ENCODE assay signal across 11 cellular contexts in the genomic region with DNA sequence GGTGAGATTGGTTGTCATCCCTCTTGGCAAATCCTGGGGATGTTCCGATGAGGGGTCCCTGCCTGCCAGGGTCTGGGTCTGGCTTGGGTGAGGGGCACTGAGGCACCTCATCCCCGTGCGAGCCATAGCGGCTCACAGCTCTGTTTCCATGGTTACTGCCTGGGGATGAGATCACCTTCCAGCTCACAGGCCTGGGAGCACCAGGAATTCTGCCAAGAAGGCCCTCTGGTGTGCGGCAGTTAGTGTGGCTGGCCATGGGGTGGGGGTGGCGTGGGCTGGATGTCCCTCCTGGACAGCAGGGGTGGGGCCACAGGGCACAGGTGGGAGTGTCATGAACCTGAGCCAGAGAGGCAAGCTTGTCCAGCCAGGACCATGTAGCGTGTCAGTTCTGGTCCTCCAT. TPM values are rescaled to one million over a fixed set of nuclear protein-coding genes. Genes with fewer than 3 reads are reported as not detected.
DNase-seq lines count a peak whose midpoint lies in the region; ATAC-seq and TF ChIP-seq lines count a peak whose summit lies in the region.
"Had no signal": no experiment of that assay in that cellular context is flagged by ENCODE, and none has a peak within 500 bp of the region (broad histone marks: within the 10 kb centered on the region; RNA-seq: fewer than 3 reads in every experiment).

No MANE protein-coding gene starts in this region.

- DNase-seq in Ammon's horn (ENCODE audit: low spot score) (peak; percentile 29), HK-2 (ENCODE audit: unreplicated experiment) (peak; percentile 71), inferior parietal cortex (ENCODE audit: extremely low spot score) (peak; percentile 38), osteocyte (ENCODE audit: extremely low spot score, unreplicated experiment) (no peak), KG1 (lab: John Stamatoyannopoulos, UW) (no peak)
- DNase-seq: Karpas-422; stimulated activated CD4-positive, alpha-beta T cell treated with anti-CD3 and anti-CD28 coated beads, Interleukin-1b, Interleukin-23, amount 100 ng/mL, for 48 hours had no signal

- H3K27me3 Mint-ChIP-seq in osteocyte (ENCODE audit: unreplicated experiment): peaks cover 19% of the 10 kb centered on the region

- H3K36me3 Mint-ChIP-seq in osteocyte (ENCODE audit: unreplicated experiment): no peaks in the 10 kb centered on the region

- H3K9me3 Mint-ChIP-seq in osteocyte (ENCODE audit: unreplicated experiment): no peaks in the 10 kb centered on the region

- no peak overlapping the region for H3K4me3 Mint-ChIP-seq in osteocyte (ENCODE audit: unreplicated experiment)

- H3K27ac Mint-ChIP-seq in osteocyte (ENCODE audit: unreplicated experiment): no peak overlapping the region

- peaks cover 4% of the 10 kb centered on the region for H3K4me1 Mint-ChIP-seq in osteocyte (ENCODE audit: unreplicated experiment)

- no peak for TF ChIP-seq CTCF in osteocyte (IDR thresholded peaks at IDR 0.05)

- ATAC-seq in SK-N-SH treated with all-trans-retinoic acid at 6 μM for 48 hours (peak; percentile 42), GM19035 (IDR thresholded peaks at IDR 0.05; ENCODE audit: unreplicated experiment) (no peak), HG03460 (IDR thresholded peaks at IDR 0.05; ENCODE audit: unreplicated experiment) (no peak)

TF ChIP-seq in SK-N-SH treated with all-trans-retinoic acid at 6 μM for 48 hours, 23 proteins besides CTCF, POLR2A, EP300 and RAD21:
- TF ChIP-seq ZFP3 (CRISPR knock-in tag; IDR thresholded peaks at IDR 0.05) (0 out of 2 replicates have a peak, but pooled peaks have one; percentile 7), ISL1 (CRISPR knock-in tag; IDR thresholded peaks at IDR 0.05) (no peak)

RNA-seq across cellular contexts. Expression of a gene that starts 22.1 kb away (rescaled TPM):
- not detected in 2 replicates for total RNA-seq in osteocyte
- total RNA-seq: aorta had no signal

Comparison
In these comparisons a context has a peak if more than half of its experiments do, and no peak if none do; other contexts are left out.
1. DNase-seq: peak in Ammon's horn (single experiment), HK-2 (single experiment) and inferior parietal cortex (single experiment); none in osteocyte (single experiment) and KG1 (single experiment).